Comparison of ENCODE assay signal across 33 cellular contexts in the genomic region with DNA sequence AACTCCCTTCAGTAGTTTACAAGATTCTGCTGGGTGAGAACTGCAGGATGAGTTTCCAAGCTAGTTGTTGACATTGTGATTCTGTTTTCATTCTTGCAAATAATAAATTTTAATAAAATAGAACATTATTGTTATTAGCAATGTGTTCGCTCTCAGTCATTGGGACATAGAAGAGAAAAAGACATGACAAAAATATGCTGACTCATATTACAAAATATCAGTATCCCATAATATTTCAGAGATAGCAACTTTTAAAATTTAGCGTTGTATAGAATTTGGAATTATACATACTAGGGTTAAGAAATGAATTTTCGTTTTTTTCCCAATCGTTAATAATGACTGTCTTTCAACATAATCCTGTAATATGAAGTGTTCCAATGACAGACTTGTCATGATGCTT. TPM values are rescaled to one million over a fixed set of nuclear protein-coding genes. Genes with fewer than 3 reads are reported as not detected.
"Had no signal": no experiment of that assay in that cellular context is flagged by ENCODE, and none has a peak within 500 bp of the region (broad histone marks: within the 10 kb centered on the region; RNA-seq: fewer than 3 reads in every experiment).

No MANE protein-coding gene starts in this region.

- H3K27me3 ChIP-seq: ascending aorta, cardiac muscle cell had no signal

- DNase-seq: activated CD4-positive, alpha-beta memory T cell treated with anti-CD3 and anti-CD28 coated beads, Interleukin-2, amount 10 ng/mL, durations not matched to agents 7 days and 5 days; activated CD4-positive, alpha-beta T cell treated with anti-CD3 and anti-CD28 coated beads for 1 hour; activated CD4-positive, alpha-beta T cell treated with anti-CD3 and anti-CD28 coated beads for 36 hours; activated CD4-positive, alpha-beta T cell treated with anti-CD3 and anti-CD28 coated beads for 48 hours; activated CD4-positive, alpha-beta T cell treated with anti-CD3 and anti-CD28 coated beads, Interleukin-2, amount 10 ng/mL, durations not matched to agents 7 days and 5 days; activated CD4-positive, alpha-beta T cell treated with anti-CD3 and anti-CD28 coated beads, Interleukin-2, amount 50 U/mL, for 48 hours; activated CD4-positive, CD25-positive, alpha-beta regulatory T cell; activated CD8-positive, alpha-beta memory T cell treated with anti-CD3 and anti-CD28 coated beads for 24 hours; activated CD8-positive, alpha-beta memory T cell treated with anti-CD3 and anti-CD28 coated beads, Interleukin-2, amount 10 ng/mL, durations not matched to agents 7 days and 5 days; activated CD8-positive, alpha-beta memory T cell treated with anti-CD3 and anti-CD28 coated beads, Interleukin-2, amount 50 U/mL, for 48 hours; activated CD8-positive, alpha-beta T cell treated with anti-CD3 and anti-CD28 coated beads, Interleukin-2, amount 10 ng/mL, durations not matched to agents 7 days and 5 days; activated effector memory CD4-positive, alpha-beta T cell treated with Interleukin-2 at 50 U/mL for 16 hours; activated gamma-delta T cell; activated naive CD4-positive, alpha-beta T cell treated with anti-CD3 and anti-CD28 coated beads, Interleukin-2, amount 10 ng/mL, durations not matched to agents 7 days and 5 days; activated naive CD4-positive, alpha-beta T cell treated with Interleukin-2 at 50 U/mL for 16 hours; activated naive CD8-positive, alpha-beta T cell treated with anti-CD3 and anti-CD28 coated beads, Interleukin-2, amount 10 ng/mL, durations not matched to agents 7 days and 5 days; activated naive CD8-positive, alpha-beta T cell treated with anti-CD3 and anti-CD28 coated beads, Interleukin-2, amount 50 U/mL, for 24 hours; activated T-cell treated with anti-CD3 and anti-CD28 coated beads, Interleukin-2, amount 50 U/mL, for 1 hour; activated T-cell treated with anti-CD3 and anti-CD28 coated beads, Interleukin-2, amount 50 U/mL, for 4 hours; amygdala; anterior cingulate cortex; caudate nucleus; cerebellar nuclear complex; T-cell; T-helper 17 cell; T-helper 9 cell; WERI-Rb-1 had no signal

- ATAC-seq: activated CD4-positive, alpha-beta T cell treated with anti-CD3 and anti-CD28 coated beads for 36 hours; activated CD4-positive, CD25-positive, alpha-beta regulatory T cell treated with anti-CD3 and anti-CD28 coated beads, Interleukin-2, amount 50 U/mL, for 24 hours; activated CD8-positive, alpha-beta memory T cell treated with anti-CD3 and anti-CD28 coated beads, Interleukin-2, amount 10 ng/mL, durations not matched to agents 7 days and 5 days; activated CD8-positive, alpha-beta T cell treated with anti-CD3 and anti-CD28 coated beads, Interleukin-2, amount 10 ng/mL, durations not matched to agents 7 days and 5 days; activated naive CD8-positive, alpha-beta T cell treated with anti-CD3 and anti-CD28 coated beads, Interleukin-2, amount 50 U/mL, for 24 hours; activated T-cell treated with anti-CD3 and anti-CD28 coated beads, Interleukin-2, amount 50 U/mL, for 4 hours; T-cell; T-helper 17 cell; WTC11 had no signal

- H3K9me3 ChIP-seq: ascending aorta had no signal

- H3K36me3 ChIP-seq: ascending aorta, cardiac muscle cell, WERI-Rb-1 had no signal

- H3K4me1 ChIP-seq: ascending aorta had no signal

- H3K4me3 ChIP-seq: ascending aorta, cardiac muscle cell had no signal

- H3K27ac ChIP-seq: ascending aorta, cardiac muscle cell, WERI-Rb-1 had no signal

- FAIRE-seq: bronchial epithelial cell, TTC549 had no signal

RNA-seq across cellular contexts. Expression of a gene that starts 45.4 kb away (rescaled TPM):
- total RNA-seq: activated CD4-positive, alpha-beta T cell treated with anti-CD3 and anti-CD28 coated beads for 36 hours; ascending aorta had no signal
